Comparison of ENCODE assay signal across 27 cellular contexts in the genomic region with DNA sequence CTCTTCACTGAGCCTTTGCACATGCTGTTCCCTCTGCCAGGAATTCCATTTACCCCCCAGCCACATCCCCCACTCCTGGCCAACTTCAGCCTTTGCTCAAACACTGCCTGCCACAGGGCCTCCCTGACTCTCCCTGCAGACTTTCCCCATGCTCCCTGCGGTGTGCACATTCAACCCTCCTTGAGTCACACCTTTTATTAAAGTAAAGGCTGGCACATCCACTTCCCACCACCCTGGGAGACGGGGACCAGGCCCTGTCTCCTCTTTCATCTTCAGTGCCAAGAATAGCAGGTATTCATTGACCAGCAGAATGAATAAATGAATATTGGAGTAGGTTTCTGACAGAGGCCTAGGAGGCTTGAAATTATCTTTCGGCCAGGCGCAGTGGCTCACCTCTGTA.
DNase-seq lines count a peak whose midpoint lies in the region; ATAC-seq and TF ChIP-seq lines count a peak whose summit lies in the region.
"Had no signal": no experiment of that assay in that cellular context is flagged by ENCODE, and none has a peak within 500 bp of the region (broad histone marks: within the 10 kb centered on the region; RNA-seq: fewer than 3 reads in every experiment).

No MANE protein-coding gene starts in this region.

- ATAC-seq in SK-N-SH treated with all-trans-retinoic acid at 6 μM for 48 hours (no peak; the same call in 2 of the 3 replicates), activated B cell treated with CpG ODN at 0.5 μM for 24 hours (ENCODE audit: low read depth) (no peak), HG02884 (IDR thresholded peaks at IDR 0.05; ENCODE audit: unreplicated experiment) (no peak), GM21529 (IDR thresholded peaks at IDR 0.05; ENCODE audit: unreplicated experiment) (no peak)
- no peak for ATAC-seq in CD4-positive, alpha-beta T cell (ENCODE audit: poor library complexity)
- ATAC-seq: CD8-positive, alpha-beta T cell; lower lobe of right lung; right cardiac atrium; T-helper 17 cell had no signal

- no peak for TF ChIP-seq RAD21 in SK-N-SH (IDR thresholded peaks at IDR 0.05; ENCODE audit: low read length)

- H2AFZ ChIP-seq in SK-N-SH (ENCODE audit: low read depth) (no peak overlapping the region), neural progenitor cell (replicated peaks) (no peak overlapping the region)

- no peaks in the 10 kb centered on the region for H3K36me3 ChIP-seq in SK-N-SH (replicated peaks in 1 of 2; ENCODE audit: control insufficient read depth in 1 of 2, insufficient read depth in 2 of 2, low read length in 1 of 2)
- no peaks in the 10 kb centered on the region for H3K36me3 ChIP-seq in neural progenitor cell
- H3K36me3 ChIP-seq: cardiac muscle cell, lower lobe of right lung, uterus had no signal

- H3K27ac ChIP-seq in SK-N-SH (ENCODE audit: low read depth in 2 of 2, low read length in 1 of 2) = no peak overlapping the region
- H3K27ac ChIP-seq in CD4-positive, alpha-beta T cell (ENCODE audit: low read depth, low read length) = no peak overlapping the region
- H3K27ac ChIP-seq in neural progenitor cell = no peak overlapping the region
- H3K27ac ChIP-seq: 22Rv1, cardiac muscle cell, coronary artery, lower lobe of right lung, uterus had no signal

- CTCF ChIA-PET in SK-N-SH (lab: Yijun Ruan, JAX) (interaction anchor here (1.4 kb wide), 1 partner anchor 89 kb away, joined by 3 read pairs; no protein-coding TSS in a partner anchor), activated B cell treated with CpG ODN at 0.5 μM for 24 hours (lab: Charles Lee) (interaction anchor here (1.2 to 2.6 kb wide), 2 partner anchors 92 to 99 kb away, joined by 3 to 8 read pairs; a partner anchor contains a TSS)
- CTCF ChIA-PET in CD4-positive, alpha-beta T cell (lab: Charles Lee) = interaction anchor here (0.7 kb wide), 1 partner anchor 24 kb away, joined by 3 read pairs; no protein-coding TSS in a partner anchor

- no peak overlapping the region for H3K4me3 Mint-ChIP-seq in CD4-positive, alpha-beta T cell
- no peak overlapping the region for H3K4me3 Mint-ChIP-seq in activated B cell treated with CpG ODN at 0.5 μM for 24 hours
- no peak overlapping the region for H3K4me3 Mint-ChIP-seq in neural progenitor cell
- H3K4me3 Mint-ChIP-seq: activated CD4-positive, alpha-beta T cell treated with anti-CD3 and anti-CD28 coated beads for 36 hours; CD8-positive, alpha-beta T cell; T-helper 17 cell had no signal

- H3K4me3 ChIP-seq in SK-N-SH (ENCODE audit: low read depth in 2 of 2, low read length in 1 of 2) = no peak overlapping the region
- H3K4me3 ChIP-seq in neural progenitor cell = no peak overlapping the region
- H3K4me3 ChIP-seq: cardiac muscle cell, coronary artery, heart left ventricle, lower lobe of right lung, thoracic aorta, uterus had no signal

- peaks cover 30% of the 10 kb centered on the region for H3K36me3 Mint-ChIP-seq in CD4-positive, alpha-beta T cell (ENCODE audit: low read depth)
- H3K36me3 Mint-ChIP-seq in activated B cell treated with CpG ODN at 0.5 μM for 24 hours (ENCODE audit: low read depth) (peaks cover 24% of the 10 kb centered on the region), neural progenitor cell (peaks cover 9% of the 10 kb centered on the region)

- H3K9ac ChIP-seq in SK-N-SH (no peak overlapping the region), neural progenitor cell (no peak overlapping the region)

- H3K9me2 ChIP-seq in SK-N-SH = no peaks in the 10 kb centered on the region

- H4K20me1 ChIP-seq in SK-N-SH (ENCODE audit: insufficient read depth) (no peaks in the 10 kb centered on the region), neural progenitor cell (ENCODE audit: low read depth) (no peaks in the 10 kb centered on the region)

- peaks cover 0 to 26% of the 10 kb centered on the region in 2 experiments; a peak in 2 of 4 replicates for H3K4me1 ChIP-seq in SK-N-SH (ENCODE audit: control insufficient read depth in 1 of 2, insufficient read depth in 2 of 2, low read depth in 1 of 2, low read length in 1 of 2)
- peaks cover 9% of the 10 kb centered on the region for H3K4me1 ChIP-seq in neural progenitor cell
- H3K4me1 ChIP-seq: uterus had no signal

- H3K9me3 Mint-ChIP-seq in CD4-positive, alpha-beta T cell = peaks cover 5% of the 10 kb centered on the region
- H3K9me3 Mint-ChIP-seq in activated B cell treated with CpG ODN at 0.5 μM for 24 hours (peaks cover 5% of the 10 kb centered on the region), neural progenitor cell (peaks cover 14% of the 10 kb centered on the region)
- H3K9me3 Mint-ChIP-seq: CD8-positive, alpha-beta T cell had no signal

- no peak for TF ChIP-seq EP300 in SK-N-SH (IDR thresholded peaks at IDR 0.05; ENCODE audit: borderline replicate concordance in 1 of 2, low read depth in 1 of 2, low read length in 1 of 2)

- no peak for DNase-seq in SK-N-SH
- DNase-seq in CD4-positive, alpha-beta T cell = no peak
- no peak for DNase-seq in activated B cell treated with CpG ODN at 0.5 μM for 24 hours
- no peak for DNase-seq in neural progenitor cell (ENCODE audit: low spot score)
- DNase-seq in AG08396 (ENCODE audit: low spot score) = no peak
- DNase-seq: activated CD4-positive, alpha-beta T cell treated with anti-CD3 and anti-CD28 coated beads for 36 hours; activated naive CD4-positive, alpha-beta T cell treated with anti-CD3 and anti-CD28 coated beads, Interleukin-2, amount 50 U/mL, for 16 hours; anterior cingulate cortex; CD8-positive, alpha-beta T cell; effector memory CD4-positive, alpha-beta T cell; GOT3; lower lobe of right lung; NCI-H1105; NCI-H1930; right cardiac atrium; stimulated activated CD4-positive, alpha-beta T cell treated with anti-CD3 and anti-CD28 coated beads, Interleukin-4, amount 100 ng/mL, for 4 hours; stimulated activated naive CD4-positive, alpha-beta T cell; T-helper 17 cell; uterus had no signal

- peaks cover 66% of the 10 kb centered on the region for H3K4me1 Mint-ChIP-seq in CD4-positive, alpha-beta T cell (ENCODE audit: low read depth)
- H3K4me1 Mint-ChIP-seq in activated B cell treated with CpG ODN at 0.5 μM for 24 hours (peaks cover 51% of the 10 kb centered on the region), neural progenitor cell (peaks cover 16% of the 10 kb centered on the region)

- POLR2A ChIA-PET in SK-N-SH (lab: Yijun Ruan, JAX) (no interaction called here), activated B cell treated with CpG ODN at 0.5 μM for 24 hours (lab: Charles Lee) (no interaction called here)
- POLR2A ChIA-PET in CD4-positive, alpha-beta T cell (lab: Charles Lee) = no interaction called here

- H3K4me2 ChIP-seq in SK-N-SH (no peak overlapping the region), neural progenitor cell (no peak overlapping the region)

- intact Hi-C loops in CD4-positive, alpha-beta T cell (cut with DNase I, micrococcal nuclease) = no loop called here
- intact Hi-C loops in activated B cell treated with CpG ODN at 0.5 μM for 24 hours (cut with micrococcal nuclease) = no loop called here

- H3K27me3 Mint-ChIP-seq in CD4-positive, alpha-beta T cell = no peaks in the 10 kb centered on the region
- no peaks in the 10 kb centered on the region for H3K27me3 Mint-ChIP-seq in activated B cell treated with CpG ODN at 0.5 μM for 24 hours
- H3K27me3 Mint-ChIP-seq in neural progenitor cell (ENCODE audit: insufficient read depth, low read depth) = peaks cover 2% of the 10 kb centered on the region
- H3K27me3 Mint-ChIP-seq: activated CD4-positive, alpha-beta T cell treated with anti-CD3 and anti-CD28 coated beads for 36 hours; T-helper 17 cell had no signal

- peak overlapping the region; percentile 56 for H3K27ac Mint-ChIP-seq in CD4-positive, alpha-beta T cell
- H3K27ac Mint-ChIP-seq in activated B cell treated with CpG ODN at 0.5 μM for 24 hours (peak overlapping the region; percentile 54), neural progenitor cell (peak overlapping the region; percentile 44)
- H3K27ac Mint-ChIP-seq: activated CD4-positive, alpha-beta T cell treated with anti-CD3 and anti-CD28 coated beads for 36 hours; CD8-positive, alpha-beta T cell; T-helper 17 cell had no signal

- WGBS in SK-N-SH (ENCODE audit: low lambda C conversion rate) = 80% methylated on average over 4 of the region's 4 CpGs

- H3K27me3 ChIP-seq in SK-N-SH (ENCODE audit: insufficient read depth) (no peaks in the 10 kb centered on the region), neural progenitor cell (no peaks in the 10 kb centered on the region)
- H3K27me3 ChIP-seq in CD4-positive, alpha-beta T cell (ENCODE audit: control insufficient read depth, insufficient read depth, low read length) = no peaks in the 10 kb centered on the region
- H3K27me3 ChIP-seq: cardiac muscle cell, heart left ventricle, uterus had no signal

- H3F3A ChIP-seq in SK-N-SH (replicated peaks; ENCODE audit: insufficient read depth) = no peaks in the 10 kb centered on the region
- no peaks in the 10 kb centered on the region for H3F3A ChIP-seq in neural progenitor cell (ENCODE audit: low read depth)

- TF ChIP-seq CTCF in SK-N-SH (IDR thresholded peaks at IDR 0.05) = no peak
- no peak for TF ChIP-seq CTCF in CD4-positive, alpha-beta T cell (IDR thresholded peaks at IDR 0.05)
- no peak for TF ChIP-seq CTCF in activated B cell treated with CpG ODN at 0.5 μM for 24 hours (IDR thresholded peaks at IDR 0.05)
- TF ChIP-seq CTCF in neural progenitor cell (IDR thresholded peaks at IDR 0.05) = no peak

- H3K9me3 ChIP-seq in SK-N-SH (no peaks in the 10 kb centered on the region), neural progenitor cell (ENCODE audit: low read depth) (no peaks in the 10 kb centered on the region)
- H3K9me3 ChIP-seq in CD4-positive, alpha-beta T cell (ENCODE audit: control insufficient read depth, low read length) = no peaks in the 10 kb centered on the region
- H3K9me3 ChIP-seq: lower lobe of right lung, thoracic aorta, uterus had no signal

- H3K79me2 ChIP-seq in SK-N-SH (ENCODE audit: insufficient read depth) = no peaks in the 10 kb centered on the region
- H3K79me2 ChIP-seq in neural progenitor cell (ENCODE audit: low read depth) = no peaks in the 10 kb centered on the region

TF ChIP-seq in SK-N-SH, 30 proteins besides CTCF, POLR2A, EP300 and RAD21 (continues in another document):
- no peak for TF ChIP-seq CHD2 (IDR thresholded peaks at IDR 0.05; ENCODE audit: low read length, partially characterized antibody)

TF ChIP-seq in SK-N-SH treated with all-trans-retinoic acid at 6 μM for 48 hours, 23 proteins besides CTCF, POLR2A, EP300 and RAD21 (continues in another document):
- TF ChIP-seq ARNTL (CRISPR knock-in tag; IDR thresholded peaks at IDR 0.05; ENCODE audit: borderline replicate concordance, low read depth) (no peak), ZFP3 (CRISPR knock-in tag; IDR thresholded peaks at IDR 0.05) (no peak), ZNF565 (CRISPR knock-in tag; conservative IDR thresholded peaks at IDR 0.05; ENCODE audit: low read depth) (no peak), OSR1 (CRISPR knock-in tag; IDR thresholded peaks at IDR 0.05) (no peak)
